In the genomic region with DNA sequence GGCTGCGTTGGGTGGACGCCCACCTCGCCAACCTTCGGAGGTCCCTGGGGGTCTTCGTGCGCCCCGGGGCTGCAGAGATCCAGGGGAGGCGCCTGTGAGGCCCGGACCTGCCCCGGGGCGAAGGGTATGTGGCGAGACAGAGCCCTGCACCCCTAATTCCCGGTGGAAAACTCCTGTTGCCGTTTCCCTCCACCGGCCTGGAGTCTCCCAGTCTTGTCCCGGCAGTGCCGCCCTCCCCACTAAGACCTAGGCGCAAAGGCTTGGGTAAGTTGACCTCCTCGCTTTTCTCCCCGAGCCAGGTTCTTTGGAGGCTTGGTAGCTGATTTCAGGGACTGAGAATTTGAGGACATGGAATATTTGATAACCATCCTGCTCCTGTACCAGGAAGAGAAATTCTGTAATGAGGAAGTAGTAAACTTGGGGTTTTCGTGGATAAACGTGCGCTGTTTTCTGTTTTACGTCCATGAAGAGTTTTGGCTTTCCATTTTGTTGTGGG, we compare ENCODE assay signal across 2 cellular contexts.
TF ChIP-seq lines count a peak whose summit lies in the region.

No MANE protein-coding gene starts in this region.

TF ChIP-seq in HCT116, 20 proteins besides CTCF, POLR2A, EP300 and RAD21:
- no peak for TF ChIP-seq CEBPB (IDR thresholded peaks at IDR 0.05; ENCODE audit: low read depth)
- TF ChIP-seq FOSL1 (IDR thresholded peaks at IDR 0.05; ENCODE audit: low read depth), result no peak
- TF ChIP-seq ZFX (IDR thresholded peaks at IDR 0.05), result peak; percentile 62

TF ChIP-seq in K562, 482 proteins besides CTCF, POLR2A, EP300 and RAD21 (continues in another document):
- TF ChIP-seq TCFL5 (CRISPR knock-in tag; conservative IDR thresholded peaks at IDR 0.05), result no peak
- TF ChIP-seq NFXL1 (CRISPR knock-in tag; IDR thresholded peaks at IDR 0.05), result no peak
- TF ChIP-seq HNRNPUL1 (IDR thresholded peaks at IDR 0.05; ENCODE audit: low read length), result no peak
- 0 out of 2 replicates have a peak, but pooled peaks have one; percentile 69 for TF ChIP-seq NR1H2 (CRISPR knock-in tag; IDR thresholded peaks at IDR 0.05)
- TF ChIP-seq PPARD (CRISPR knock-in tag; IDR thresholded peaks at IDR 0.05), result no peak
- no peak for TF ChIP-seq CTBP1 (IDR thresholded peaks at IDR 0.05; ENCODE audit: borderline replicate concordance)
- TF ChIP-seq FIP1L1 (IDR thresholded peaks at IDR 0.05; ENCODE audit: low read depth, low read length, poor library complexity, severe bottlenecking), result no peak
- no peak for TF ChIP-seq SIN3B (IDR thresholded peaks at IDR 0.05; ENCODE audit: low read depth)
- TF ChIP-seq, protein P1, sequence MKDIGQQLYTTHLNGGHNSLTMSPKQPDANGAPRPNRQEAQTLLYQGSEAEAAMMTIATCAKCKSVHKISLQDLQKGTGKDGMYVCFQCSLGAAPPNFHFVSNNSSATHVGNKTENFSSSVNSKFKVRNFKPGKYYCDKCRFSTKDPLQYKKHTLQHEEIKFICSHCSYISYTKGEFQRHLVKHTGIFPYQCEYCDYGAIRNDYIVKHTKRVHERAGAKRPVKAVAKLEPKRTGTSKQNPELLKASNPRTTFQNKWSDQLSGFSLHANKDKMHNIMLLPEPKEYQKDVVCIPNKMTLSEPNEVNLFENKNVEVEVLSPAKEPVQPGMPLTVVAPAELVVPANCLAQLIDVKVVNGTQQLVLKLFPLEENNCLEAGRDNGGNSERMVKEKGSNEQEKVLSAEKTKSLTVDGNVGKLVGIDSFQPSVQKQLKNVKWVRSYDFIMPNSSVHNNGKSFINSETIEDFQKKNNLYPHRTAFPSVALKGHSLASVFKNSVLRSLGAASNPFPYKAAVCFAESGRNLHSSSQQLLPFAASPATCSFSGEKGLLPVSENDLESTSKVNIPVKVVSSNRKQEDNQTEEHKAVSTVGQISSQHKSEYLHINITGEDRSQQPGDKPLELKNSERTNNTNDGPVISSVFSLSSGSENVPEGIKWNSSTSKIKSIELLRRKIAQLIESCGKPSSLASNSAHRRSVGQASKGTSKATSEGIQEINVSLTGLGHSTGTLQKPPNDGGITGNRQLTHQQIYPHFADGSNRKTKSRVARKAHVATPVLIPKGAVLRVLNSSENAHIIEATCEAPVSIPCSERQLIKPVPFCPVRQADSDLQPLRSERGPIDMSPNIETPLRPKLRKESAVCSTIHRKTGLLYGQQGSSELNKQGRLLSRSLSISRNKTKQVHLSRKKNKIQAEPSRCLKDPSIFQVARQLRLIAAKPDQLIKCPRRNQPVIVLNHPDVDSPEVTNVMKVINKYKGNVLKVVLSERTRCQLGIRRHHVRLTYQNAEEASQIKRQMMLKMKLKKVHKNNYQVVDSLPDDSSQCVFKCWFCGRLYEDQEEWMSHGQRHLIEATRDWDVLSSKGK (CRISPR knock-in tag; IDR thresholded peaks at IDR 0.05), result no peak
- no peak for TF ChIP-seq BRD4 (IDR thresholded peaks at IDR 0.05)
- TF ChIP-seq, protein P2, sequence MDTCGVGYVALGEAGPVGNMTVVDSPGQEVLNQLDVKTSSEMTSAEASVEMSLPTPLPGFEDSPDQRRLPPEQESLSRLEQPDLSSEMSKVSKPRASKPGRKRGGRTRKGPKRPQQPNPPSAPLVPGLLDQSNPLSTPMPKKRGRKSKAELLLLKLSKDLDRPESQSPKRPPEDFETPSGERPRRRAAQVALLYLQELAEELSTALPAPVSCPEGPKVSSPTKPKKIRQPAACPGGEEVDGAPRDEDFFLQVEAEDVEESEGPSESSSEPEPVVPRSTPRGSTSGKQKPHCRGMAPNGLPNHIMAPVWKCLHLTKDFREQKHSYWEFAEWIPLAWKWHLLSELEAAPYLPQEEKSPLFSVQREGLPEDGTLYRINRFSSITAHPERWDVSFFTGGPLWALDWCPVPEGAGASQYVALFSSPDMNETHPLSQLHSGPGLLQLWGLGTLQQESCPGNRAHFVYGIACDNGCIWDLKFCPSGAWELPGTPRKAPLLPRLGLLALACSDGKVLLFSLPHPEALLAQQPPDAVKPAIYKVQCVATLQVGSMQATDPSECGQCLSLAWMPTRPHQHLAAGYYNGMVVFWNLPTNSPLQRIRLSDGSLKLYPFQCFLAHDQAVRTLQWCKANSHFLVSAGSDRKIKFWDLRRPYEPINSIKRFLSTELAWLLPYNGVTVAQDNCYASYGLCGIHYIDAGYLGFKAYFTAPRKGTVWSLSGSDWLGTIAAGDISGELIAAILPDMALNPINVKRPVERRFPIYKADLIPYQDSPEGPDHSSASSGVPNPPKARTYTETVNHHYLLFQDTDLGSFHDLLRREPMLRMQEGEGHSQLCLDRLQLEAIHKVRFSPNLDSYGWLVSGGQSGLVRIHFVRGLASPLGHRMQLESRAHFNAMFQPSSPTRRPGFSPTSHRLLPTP (IDR thresholded peaks at IDR 0.05; ENCODE audit: borderline replicate concordance, extremely low read depth, insufficient read length), result no peak
- 0 out of 2 replicates have a peak, but pooled peaks have one; percentile 16 for TF ChIP-seq EP400 (IDR thresholded peaks at IDR 0.05)
- no peak for TF ChIP-seq SAFB2 (IDR thresholded peaks at IDR 0.05; ENCODE audit: borderline replicate concordance, low read depth, low read length, severe bottlenecking)
- no peak for TF ChIP-seq TFAP4 (CRISPR knock-in tag; IDR thresholded peaks at IDR 0.05; ENCODE audit: borderline replicate concordance)
- TF ChIP-seq HNRNPL (IDR thresholded peaks at IDR 0.05; ENCODE audit: low read depth, low read length), result no peak
- TF ChIP-seq SMAD1 (IDR thresholded peaks at IDR 0.05; ENCODE audit: low read depth, low read length, partially characterized antibody), result no peak
- TF ChIP-seq TEAD4 (IDR thresholded peaks at IDR 0.05; ENCODE audit: low read length), result no peak
- TF ChIP-seq TEAD4 (CRISPR knock-in tag; IDR thresholded peaks at IDR 0.05; ENCODE audit: borderline replicate concordance), result no peak
- no peak for TF ChIP-seq PRPF4 (IDR thresholded peaks at IDR 0.05; ENCODE audit: insufficient read depth, low read depth, low read length, poor library complexity, severe bottlenecking)
- no peak for TF ChIP-seq E2F3 (CRISPR knock-in tag; IDR thresholded peaks at IDR 0.05)
- TF ChIP-seq KHSRP (IDR thresholded peaks at IDR 0.05), result no peak
- no peak for TF ChIP-seq EWSR1 (IDR thresholded peaks at IDR 0.05; ENCODE audit: borderline replicate concordance, low read depth, partially characterized antibody)
- no peak for TF ChIP-seq SMAD3 (CRISPR knock-in tag; conservative IDR thresholded peaks at IDR 0.05)
- peak; percentile 71; the same call in 1 of the 2 replicates for TF ChIP-seq KAT7 (CRISPR knock-in tag; IDR thresholded peaks at IDR 0.05; ENCODE audit: borderline replicate concordance)
- peak; percentile 9; the same call in 1 of the 2 replicates for TF ChIP-seq NCOA6 (IDR thresholded peaks at IDR 0.05)
- TF ChIP-seq, protein P3, sequence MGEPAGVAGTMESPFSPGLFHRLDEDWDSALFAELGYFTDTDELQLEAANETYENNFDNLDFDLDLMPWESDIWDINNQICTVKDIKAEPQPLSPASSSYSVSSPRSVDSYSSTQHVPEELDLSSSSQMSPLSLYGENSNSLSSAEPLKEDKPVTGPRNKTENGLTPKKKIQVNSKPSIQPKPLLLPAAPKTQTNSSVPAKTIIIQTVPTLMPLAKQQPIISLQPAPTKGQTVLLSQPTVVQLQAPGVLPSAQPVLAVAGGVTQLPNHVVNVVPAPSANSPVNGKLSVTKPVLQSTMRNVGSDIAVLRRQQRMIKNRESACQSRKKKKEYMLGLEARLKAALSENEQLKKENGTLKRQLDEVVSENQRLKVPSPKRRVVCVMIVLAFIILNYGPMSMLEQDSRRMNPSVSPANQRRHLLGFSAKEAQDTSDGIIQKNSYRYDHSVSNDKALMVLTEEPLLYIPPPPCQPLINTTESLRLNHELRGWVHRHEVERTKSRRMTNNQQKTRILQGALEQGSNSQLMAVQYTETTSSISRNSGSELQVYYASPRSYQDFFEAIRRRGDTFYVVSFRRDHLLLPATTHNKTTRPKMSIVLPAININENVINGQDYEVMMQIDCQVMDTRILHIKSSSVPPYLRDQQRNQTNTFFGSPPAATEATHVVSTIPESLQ (CRISPR knock-in tag; IDR thresholded peaks at IDR 0.05), result 0 out of 2 replicates have a peak, but pooled peaks have one; percentile 20
- no peak for TF ChIP-seq MTA2 (IDR thresholded peaks at IDR 0.05; ENCODE audit: low read depth)
- TF ChIP-seq DPF2 (IDR thresholded peaks at IDR 0.05), result no peak
- TF ChIP-seq ZNF197 (CRISPR knock-in tag; IDR thresholded peaks at IDR 0.05; ENCODE audit: low read depth), result no peak
- TF ChIP-seq NCOA2 (IDR thresholded peaks at IDR 0.05; ENCODE audit: partially characterized antibody in 2 of 2), result no peak
- TF ChIP-seq SMARCE1 (IDR thresholded peaks at IDR 0.05), result 0 out of 2 replicates have a peak, but pooled peaks have one; percentile 28
- TF ChIP-seq GABPB1 (CRISPR knock-in tag; IDR thresholded peaks at IDR 0.05), result no peak
- TF ChIP-seq BCOR (IDR thresholded peaks at IDR 0.05), result no peak
- TF ChIP-seq PTBP1 (IDR thresholded peaks at IDR 0.05; ENCODE audit: low read depth, low read length), result no peak
- TF ChIP-seq MAFK (IDR thresholded peaks at IDR 0.05; ENCODE audit: low read length), result no peak
- TF ChIP-seq RFX7 (CRISPR knock-in tag; IDR thresholded peaks at IDR 0.05), result no peak
- TF ChIP-seq, protein P4, sequence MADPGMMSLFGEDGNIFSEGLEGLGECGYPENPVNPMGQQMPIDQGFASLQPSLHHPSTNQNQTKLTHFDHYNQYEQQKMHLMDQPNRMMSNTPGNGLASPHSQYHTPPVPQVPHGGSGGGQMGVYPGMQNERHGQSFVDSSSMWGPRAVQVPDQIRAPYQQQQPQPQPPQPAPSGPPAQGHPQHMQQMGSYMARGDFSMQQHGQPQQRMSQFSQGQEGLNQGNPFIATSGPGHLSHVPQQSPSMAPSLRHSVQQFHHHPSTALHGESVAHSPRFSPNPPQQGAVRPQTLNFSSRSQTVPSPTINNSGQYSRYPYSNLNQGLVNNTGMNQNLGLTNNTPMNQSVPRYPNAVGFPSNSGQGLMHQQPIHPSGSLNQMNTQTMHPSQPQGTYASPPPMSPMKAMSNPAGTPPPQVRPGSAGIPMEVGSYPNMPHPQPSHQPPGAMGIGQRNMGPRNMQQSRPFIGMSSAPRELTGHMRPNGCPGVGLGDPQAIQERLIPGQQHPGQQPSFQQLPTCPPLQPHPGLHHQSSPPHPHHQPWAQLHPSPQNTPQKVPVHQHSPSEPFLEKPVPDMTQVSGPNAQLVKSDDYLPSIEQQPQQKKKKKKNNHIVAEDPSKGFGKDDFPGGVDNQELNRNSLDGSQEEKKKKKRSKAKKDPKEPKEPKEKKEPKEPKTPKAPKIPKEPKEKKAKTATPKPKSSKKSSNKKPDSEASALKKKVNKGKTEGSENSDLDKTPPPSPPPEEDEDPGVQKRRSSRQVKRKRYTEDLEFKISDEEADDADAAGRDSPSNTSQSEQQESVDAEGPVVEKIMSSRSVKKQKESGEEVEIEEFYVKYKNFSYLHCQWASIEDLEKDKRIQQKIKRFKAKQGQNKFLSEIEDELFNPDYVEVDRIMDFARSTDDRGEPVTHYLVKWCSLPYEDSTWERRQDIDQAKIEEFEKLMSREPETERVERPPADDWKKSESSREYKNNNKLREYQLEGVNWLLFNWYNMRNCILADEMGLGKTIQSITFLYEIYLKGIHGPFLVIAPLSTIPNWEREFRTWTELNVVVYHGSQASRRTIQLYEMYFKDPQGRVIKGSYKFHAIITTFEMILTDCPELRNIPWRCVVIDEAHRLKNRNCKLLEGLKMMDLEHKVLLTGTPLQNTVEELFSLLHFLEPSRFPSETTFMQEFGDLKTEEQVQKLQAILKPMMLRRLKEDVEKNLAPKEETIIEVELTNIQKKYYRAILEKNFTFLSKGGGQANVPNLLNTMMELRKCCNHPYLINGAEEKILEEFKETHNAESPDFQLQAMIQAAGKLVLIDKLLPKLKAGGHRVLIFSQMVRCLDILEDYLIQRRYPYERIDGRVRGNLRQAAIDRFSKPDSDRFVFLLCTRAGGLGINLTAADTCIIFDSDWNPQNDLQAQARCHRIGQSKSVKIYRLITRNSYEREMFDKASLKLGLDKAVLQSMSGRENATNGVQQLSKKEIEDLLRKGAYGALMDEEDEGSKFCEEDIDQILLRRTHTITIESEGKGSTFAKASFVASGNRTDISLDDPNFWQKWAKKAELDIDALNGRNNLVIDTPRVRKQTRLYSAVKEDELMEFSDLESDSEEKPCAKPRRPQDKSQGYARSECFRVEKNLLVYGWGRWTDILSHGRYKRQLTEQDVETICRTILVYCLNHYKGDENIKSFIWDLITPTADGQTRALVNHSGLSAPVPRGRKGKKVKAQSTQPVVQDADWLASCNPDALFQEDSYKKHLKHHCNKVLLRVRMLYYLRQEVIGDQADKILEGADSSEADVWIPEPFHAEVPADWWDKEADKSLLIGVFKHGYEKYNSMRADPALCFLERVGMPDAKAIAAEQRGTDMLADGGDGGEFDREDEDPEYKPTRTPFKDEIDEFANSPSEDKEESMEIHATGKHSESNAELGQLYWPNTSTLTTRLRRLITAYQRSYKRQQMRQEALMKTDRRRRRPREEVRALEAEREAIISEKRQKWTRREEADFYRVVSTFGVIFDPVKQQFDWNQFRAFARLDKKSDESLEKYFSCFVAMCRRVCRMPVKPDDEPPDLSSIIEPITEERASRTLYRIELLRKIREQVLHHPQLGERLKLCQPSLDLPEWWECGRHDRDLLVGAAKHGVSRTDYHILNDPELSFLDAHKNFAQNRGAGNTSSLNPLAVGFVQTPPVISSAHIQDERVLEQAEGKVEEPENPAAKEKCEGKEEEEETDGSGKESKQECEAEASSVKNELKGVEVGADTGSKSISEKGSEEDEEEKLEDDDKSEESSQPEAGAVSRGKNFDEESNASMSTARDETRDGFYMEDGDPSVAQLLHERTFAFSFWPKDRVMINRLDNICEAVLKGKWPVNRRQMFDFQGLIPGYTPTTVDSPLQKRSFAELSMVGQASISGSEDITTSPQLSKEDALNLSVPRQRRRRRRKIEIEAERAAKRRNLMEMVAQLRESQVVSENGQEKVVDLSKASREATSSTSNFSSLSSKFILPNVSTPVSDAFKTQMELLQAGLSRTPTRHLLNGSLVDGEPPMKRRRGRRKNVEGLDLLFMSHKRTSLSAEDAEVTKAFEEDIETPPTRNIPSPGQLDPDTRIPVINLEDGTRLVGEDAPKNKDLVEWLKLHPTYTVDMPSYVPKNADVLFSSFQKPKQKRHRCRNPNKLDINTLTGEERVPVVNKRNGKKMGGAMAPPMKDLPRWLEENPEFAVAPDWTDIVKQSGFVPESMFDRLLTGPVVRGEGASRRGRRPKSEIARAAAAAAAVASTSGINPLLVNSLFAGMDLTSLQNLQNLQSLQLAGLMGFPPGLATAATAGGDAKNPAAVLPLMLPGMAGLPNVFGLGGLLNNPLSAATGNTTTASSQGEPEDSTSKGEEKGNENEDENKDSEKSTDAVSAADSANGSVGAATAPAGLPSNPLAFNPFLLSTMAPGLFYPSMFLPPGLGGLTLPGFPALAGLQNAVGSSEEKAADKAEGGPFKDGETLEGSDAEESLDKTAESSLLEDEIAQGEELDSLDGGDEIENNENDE (IDR thresholded peaks at IDR 0.05; ENCODE audit: low read depth, low read length), result no peak
- TF ChIP-seq FOXK2 (conservative IDR thresholded peaks at IDR 0.05 in 1 of 2, IDR thresholded peaks at IDR 0.05 in 1 of 2; ENCODE audit: low read depth in 2 of 2), result 0 out of 4 replicates have a peak, but pooled peaks of 1 of the 2 experiments have one; percentile 18
- no peak for TF ChIP-seq SRSF1 (IDR thresholded peaks at IDR 0.05; ENCODE audit: low read depth, low read length)
- TF ChIP-seq ZNF121 (CRISPR knock-in tag; conservative IDR thresholded peaks at IDR 0.05), result peak; percentile 45
- TF ChIP-seq ASH1L (IDR thresholded peaks at IDR 0.05; ENCODE audit: borderline replicate concordance, low read depth, partially characterized antibody), result no peak
- TF ChIP-seq MYNN (IDR thresholded peaks at IDR 0.05), result no peak
- no peak for TF ChIP-seq MYNN (CRISPR knock-in tag; IDR thresholded peaks at IDR 0.05)
- TF ChIP-seq DNMT1 (IDR thresholded peaks at IDR 0.05), result no peak
